8 cellular contexts compared by ENCODE assay signal in the genomic region with DNA sequence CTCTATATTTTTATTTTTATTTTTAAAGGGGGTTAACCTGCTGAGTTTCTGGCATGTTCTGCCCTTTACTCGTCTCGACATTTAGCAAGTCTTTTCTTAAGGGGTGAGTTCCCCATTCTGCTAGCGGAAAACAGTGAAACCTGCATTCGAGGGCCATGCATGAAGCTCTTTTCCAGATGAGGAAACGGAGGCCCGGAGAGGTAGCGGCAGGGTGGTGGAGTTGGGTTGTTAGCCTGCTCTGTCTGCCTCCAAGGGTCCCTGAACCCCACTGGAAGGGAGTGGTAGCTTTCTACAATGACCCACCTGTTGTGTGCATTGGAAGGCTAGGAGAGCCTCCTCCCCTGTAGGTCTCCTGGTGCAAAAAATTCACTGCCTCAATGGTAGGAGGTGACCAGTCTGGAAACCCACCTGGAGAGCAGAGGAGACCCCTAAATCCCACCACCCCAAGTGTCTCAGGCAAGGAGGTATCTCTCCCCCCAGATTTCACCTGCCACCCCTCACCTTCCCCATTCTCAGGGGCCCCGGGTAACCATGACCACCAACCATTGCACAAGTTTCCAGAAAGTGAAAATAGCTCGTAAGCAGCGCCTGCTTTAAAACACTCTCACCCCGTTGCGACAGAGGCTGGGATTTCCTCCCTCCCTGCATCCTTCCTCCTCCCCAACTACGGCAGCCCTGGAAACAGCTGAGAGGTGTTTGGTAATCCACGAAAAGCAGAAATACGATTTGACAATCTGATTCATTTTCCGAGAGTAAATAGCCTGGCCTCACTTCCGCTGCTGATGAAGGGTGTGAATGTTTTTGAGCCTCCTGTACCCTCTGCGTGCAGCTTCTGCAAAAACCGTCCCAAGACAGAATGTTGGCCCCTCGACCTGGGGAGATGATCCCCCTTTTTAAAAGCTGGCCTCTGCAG. TPM values are rescaled to one million over a fixed set of nuclear protein-coding genes. Genes with fewer than 3 reads are reported as not detected.
DNase-seq lines count a peak whose midpoint lies in the region; ATAC-seq and TF ChIP-seq lines count a peak whose summit lies in the region.

No MANE protein-coding gene starts in this region.

- no peaks in the 10 kb centered on the region for H4K20me1 ChIP-seq in fibroblast of lung (ENCODE audit: control insufficient read depth, extremely low read depth, insufficient read depth, low read length)

- H3K4me2 ChIP-seq in fibroblast of lung (ENCODE audit: extremely low read depth, insufficient read depth, low read length), result peak overlapping the region; percentile 51

- no peak for TF ChIP-seq CTCF in activated CD8-positive, alpha-beta T cell treated with anti-CD3 and anti-CD28 coated beads for 36 hours (IDR thresholded peaks at IDR 0.05)
- no peak for TF ChIP-seq CTCF in fibroblast of lung (conservative IDR thresholded peaks at IDR 0.05 in 1 of 2, IDR thresholded peaks at IDR 0.05 in 1 of 2; ENCODE audit: low read depth in 1 of 2, low read length in 2 of 2)
- no peak for TF ChIP-seq CTCF in osteocyte (IDR thresholded peaks at IDR 0.05)

- H3K27me3 ChIP-seq in fibroblast of lung (ENCODE audit: control insufficient read depth, insufficient read depth, low read length), result no peaks in the 10 kb centered on the region

- H3K9ac ChIP-seq in fibroblast of lung (ENCODE audit: insufficient read depth, low read length), result peak overlapping the region; percentile 41

- DNase-seq in stimulated activated CD4-positive, alpha-beta T cell treated with anti-CD3 and anti-CD28 coated beads, Interleukin-15, amount 100 ng/mL, for 24 hours, result peak; percentile 55
- DNase-seq in stimulated activated CD4-positive, alpha-beta T cell treated with anti-CD3 and anti-CD28 coated beads, Interleukin-12 subunit alpha, Interleukin-12 subunit beta, amount 100 ng/mL, for 4 hours, result no peak
- peak; percentile 65 for DNase-seq in activated CD8-positive, alpha-beta T cell treated with anti-CD3 and anti-CD28 coated beads for 36 hours
- DNase-seq in fibroblast of lung (ENCODE audit: low read depth in 2 of 2) (peak; percentile 41 to 96), osteocyte (ENCODE audit: extremely low spot score, unreplicated experiment) (no peak), DMS153 (lab: John Stamatoyannopoulos, UW) (no peak), NCI-H2196 treated with DMSO at 0.1 percent for 48 hours (lab: John Stamatoyannopoulos, UW; ENCODE audit: unreplicated experiment) (no peak)

- H3K4me3 Mint-ChIP-seq in activated CD8-positive, alpha-beta T cell treated with anti-CD3 and anti-CD28 coated beads for 36 hours, result peak overlapping the region; percentile 26
- peak overlapping the region; percentile 36 for H3K4me3 Mint-ChIP-seq in osteocyte (ENCODE audit: unreplicated experiment)

- peaks cover 16% of the 10 kb centered on the region for H3K36me3 ChIP-seq in fibroblast of lung (ENCODE audit: control insufficient read depth, insufficient read depth, low read length)

- peaks cover 11% of the 10 kb centered on the region for H3K4me1 ChIP-seq in fibroblast of lung (ENCODE audit: control insufficient read depth, extremely low read depth, insufficient read depth, low read length)

- no peak overlapping the region for H2AFZ ChIP-seq in fibroblast of lung (ENCODE audit: low read length)

- CTCF ChIA-PET in activated CD8-positive, alpha-beta T cell treated with anti-CD3 and anti-CD28 coated beads for 36 hours (lab: Charles Lee), result interaction anchor here (0.8 to 2.5 kb wide), 14 partner anchors 11 to 143 kb away, joined by 3 to 19 read pairs (median 4); a partner anchor contains a TSS

- peak overlapping the region; percentile 70 for H3K27ac ChIP-seq in fibroblast of lung (ENCODE audit: insufficient read depth, low read length)

- no peaks in the 10 kb centered on the region for H3K9me3 Mint-ChIP-seq in activated CD8-positive, alpha-beta T cell treated with anti-CD3 and anti-CD28 coated beads for 36 hours
- H3K9me3 Mint-ChIP-seq in osteocyte (ENCODE audit: unreplicated experiment), result no peaks in the 10 kb centered on the region

- H3K27ac Mint-ChIP-seq in activated CD8-positive, alpha-beta T cell treated with anti-CD3 and anti-CD28 coated beads for 36 hours, result no peak overlapping the region
- peak overlapping the region; percentile 16 for H3K27ac Mint-ChIP-seq in osteocyte (ENCODE audit: unreplicated experiment)

- peak overlapping the region in 3 of 4 experiments; percentile 11 to 37 (median 21) for H3K4me3 ChIP-seq in fibroblast of lung (replicated peaks in 1 of 4; ENCODE audit: control extremely low read depth in 1 of 4, insufficient read depth in 1 of 4, low read depth in 3 of 4, low read length in 4 of 4)

- H3K36me3 Mint-ChIP-seq in activated CD8-positive, alpha-beta T cell treated with anti-CD3 and anti-CD28 coated beads for 36 hours (ENCODE audit: low read depth), result no peaks in the 10 kb centered on the region
- peaks cover 20% of the 10 kb centered on the region for H3K36me3 Mint-ChIP-seq in osteocyte (ENCODE audit: unreplicated experiment)

- peaks cover 22% of the 10 kb centered on the region for H3K79me2 ChIP-seq in fibroblast of lung (ENCODE audit: control insufficient read depth, insufficient read depth, low read length)

- intact Hi-C loops in activated CD8-positive, alpha-beta T cell treated with anti-CD3 and anti-CD28 coated beads for 36 hours (cut with micrococcal nuclease), result loop anchor here (2.0 kb wide), 2 partner anchors 15 to 39 kb away; no protein-coding TSS in a partner anchor

- no peaks in the 10 kb centered on the region for H3K9me3 ChIP-seq in fibroblast of lung (ENCODE audit: control insufficient read depth, insufficient read depth, low read depth, low read length)

- H3K4me1 Mint-ChIP-seq in activated CD8-positive, alpha-beta T cell treated with anti-CD3 and anti-CD28 coated beads for 36 hours (ENCODE audit: low read depth), result peaks cover 55% of the 10 kb centered on the region
- H3K4me1 Mint-ChIP-seq in osteocyte (ENCODE audit: unreplicated experiment), result peaks cover 27% of the 10 kb centered on the region

- POLR2A ChIA-PET in activated CD8-positive, alpha-beta T cell treated with anti-CD3 and anti-CD28 coated beads for 36 hours (lab: Charles Lee), result interaction anchor here (0.9 to 4.4 kb wide), 18 partner anchors 11 to 327 kb away, joined by 3 to 26 read pairs (median 4); a partner anchor contains a TSS

- peak; percentile 8 for ATAC-seq in activated CD8-positive, alpha-beta T cell treated with anti-CD3 and anti-CD28 coated beads for 36 hours
- no peak for ATAC-seq in GM21737 (IDR thresholded peaks at IDR 0.05; ENCODE audit: unreplicated experiment)

- peaks cover 19% of the 10 kb centered on the region for H3K27me3 Mint-ChIP-seq in activated CD8-positive, alpha-beta T cell treated with anti-CD3 and anti-CD28 coated beads for 36 hours
- H3K27me3 Mint-ChIP-seq in osteocyte (ENCODE audit: unreplicated experiment), result no peaks in the 10 kb centered on the region

RNA-seq across cellular contexts. Expression of a gene that starts 3.5 kb away (rescaled TPM):
- total RNA-seq in activated CD8-positive, alpha-beta T cell treated with anti-CD3 and anti-CD28 coated beads for 36 hours, result 1 to 10 TPM in 1 of 2 experiments, under 1 TPM in 1; 0.94 to 1.0 TPM
- total RNA-seq in fibroblast of lung, result 3.3 and 19.2 TPM in 2 replicates
- 6.7 and 11.5 TPM in 2 replicates for polyA plus RNA-seq in fibroblast of lung
- 27.0 and 30.4 TPM in 2 replicates for polyA plus RNA-seq in fibroblast of lung (2012)
- 7.7 and 14.6 TPM in 2 replicates for polyA minus RNA-seq in fibroblast of lung (ENCODE audit: low replicate concordance)
- total RNA-seq in osteocyte, result 41.4 and 55.5 TPM in 2 replicates

Comparison
In these comparisons a context has a peak if more than half of its experiments do, and no peak if none do; other contexts are left out.
1. DNase-seq: peak in stimulated activated CD4-positive, alpha-beta T cell treated with anti-CD3 and anti-CD28 coated beads, Interleukin-15, amount 100 ng/mL, for 24 hours (single experiment), activated CD8-positive, alpha-beta T cell treated with anti-CD3 and anti-CD28 coated beads for 36 hours (single experiment) and fibroblast of lung (2 of 2); none in stimulated activated CD4-positive, alpha-beta T cell treated with anti-CD3 and anti-CD28 coated beads, Interleukin-12 subunit alpha, Interleukin-12 subunit beta, amount 100 ng/mL, for 4 hours (single experiment), osteocyte (single experiment), DMS153 (single experiment) and NCI-H2196 treated with DMSO at 0.1 percent for 48 hours (single experiment).